9 cellular contexts compared by ENCODE assay signal in the genomic region with DNA sequence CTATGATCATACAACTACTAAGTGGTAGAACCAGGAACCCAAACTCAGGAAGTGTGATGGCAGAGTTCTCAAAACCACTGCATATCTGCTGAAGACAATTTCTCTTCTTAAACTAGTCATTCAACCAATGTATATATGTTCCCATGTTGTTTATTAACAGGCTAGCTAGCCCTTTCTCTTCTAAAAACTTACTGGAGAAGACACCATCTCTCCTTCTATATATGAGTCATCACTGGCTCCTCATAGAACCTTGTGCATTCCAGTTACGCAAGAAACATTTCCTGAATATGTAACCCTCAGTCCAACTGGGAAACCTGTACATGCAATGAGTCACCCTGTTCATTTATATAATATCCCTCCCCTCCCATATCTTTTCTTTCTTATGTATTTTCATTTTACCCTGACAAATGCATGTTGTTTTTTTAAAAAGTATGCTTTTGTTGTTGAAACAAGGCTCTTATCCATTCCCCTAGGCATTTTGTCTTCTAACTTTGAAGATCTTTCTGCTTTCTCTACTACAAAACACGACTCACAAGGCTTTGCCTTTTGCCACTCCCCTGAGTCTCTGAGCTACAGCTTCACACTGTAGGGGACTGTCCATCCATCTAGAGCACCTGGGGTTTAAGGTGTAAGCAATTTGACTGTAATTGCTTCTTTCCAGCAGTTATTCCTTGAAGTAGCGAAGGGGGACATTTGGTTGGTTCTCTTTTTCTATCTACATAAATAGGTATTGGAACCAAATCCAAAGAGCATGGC.
DNase-seq lines count a peak whose midpoint lies in the region; ATAC-seq and TF ChIP-seq lines count a peak whose summit lies in the region.
"Had no signal": no experiment of that assay in that cellular context is flagged by ENCODE, and none has a peak within 500 bp of the region (broad histone marks: within the 10 kb centered on the region; RNA-seq: fewer than 3 reads in every experiment).

No MANE protein-coding gene starts in this region.

- intact Hi-C loops in lower lobe of right lung (cut with DNase I) = no loop called here

- DNase-seq in ELR (ENCODE audit: low read depth) = peak; percentile 93
- peak; percentile 8 for DNase-seq in SKM-1 (lab: John Stamatoyannopoulos, UW; ENCODE audit: unreplicated experiment)
- DNase-seq in lower lobe of right lung = no peak
- no peak for DNase-seq in cerebellar cortex (ENCODE audit: low spot score)
- DNase-seq in HK-2 (ENCODE audit: unreplicated experiment) = no peak
- no peak for DNase-seq in mesenteric fat pad (ENCODE audit: low spot score)
- no peak for DNase-seq in activated gamma-delta T cell (lab: John Stamatoyannopoulos, UW)
- DNase-seq: NCI-H146 had no signal

- no peaks in the 10 kb centered on the region for H3K27me3 ChIP-seq in lower lobe of right lung (ENCODE audit: low read depth)

- no peak overlapping the region for H3K27ac ChIP-seq in lower lobe of right lung

- no peaks in the 10 kb centered on the region for H3K36me3 ChIP-seq in lower lobe of right lung

- no peak overlapping the region for H3K4me3 ChIP-seq in lower lobe of right lung

- no peaks in the 10 kb centered on the region for H3K4me1 ChIP-seq in lower lobe of right lung

- ATAC-seq in HG03135 (IDR thresholded peaks at IDR 0.05; ENCODE audit: unreplicated experiment) (peak; percentile 85), lower lobe of right lung (peak; percentile 67 to 88)

- H3K9me3 ChIP-seq in lower lobe of right lung = no peaks in the 10 kb centered on the region

- no peak for TF ChIP-seq CTCF in lower lobe of right lung (IDR thresholded peaks at IDR 0.05)

Comparison
In these comparisons a context has a peak if more than half of its experiments do, and no peak if none do; other contexts are left out.
1. DNase-seq: peak in ELR (single experiment) and SKM-1 (single experiment); none in lower lobe of right lung (single experiment), cerebellar cortex (single experiment), HK-2 (single experiment), mesenteric fat pad (single experiment) and activated gamma-delta T cell (single experiment).